1 cellular context compared by ENCODE assay signal in genomic region chr11:116421529-116422185, GRCh38.
A peak's percentile ranks its signal among the peaks of the same experiment; 100 is the strongest.
TF ChIP-seq lines count a peak whose summit lies in the region.

No MANE protein-coding gene starts in this region.

TF ChIP-seq in HepG2, 621 proteins besides CTCF, POLR2A, EP300 and RAD21 (continued from another document):
- TF ChIP-seq ZNF687 (CRISPR knock-in tag; IDR thresholded peaks at IDR 0.05), result peak; percentile 54
- peak; percentile 8; the same call in 1 of the 2 replicates for TF ChIP-seq ZFX (CRISPR knock-in tag; IDR thresholded peaks at IDR 0.05; ENCODE audit: low read depth)
- peak; percentile 62 for TF ChIP-seq MNT (IDR thresholded peaks at IDR 0.05)
